ENCODE assay signal across 1 cellular context in genomic region chr19:47227347-47228167, GRCh38.
TF ChIP-seq lines count a peak whose summit lies in the region.

No MANE protein-coding gene starts in this region.

TF ChIP-seq in HepG2, 621 proteins besides CTCF, POLR2A, EP300 and RAD21 (continued from another document and continues in another):
- TF ChIP-seq NFAT5 (CRISPR knock-in tag; IDR thresholded peaks at IDR 0.05) = no peak
- peak; percentile 74 for TF ChIP-seq ZNF18 (CRISPR knock-in tag; IDR thresholded peaks at IDR 0.05; ENCODE audit: insufficient replicate concordance)
- peak; percentile 9; the same call in 1 of the 2 replicates for TF ChIP-seq ZNF563 (CRISPR knock-in tag; IDR thresholded peaks at IDR 0.05)
- no peak for TF ChIP-seq ZNF766 (CRISPR knock-in tag; IDR thresholded peaks at IDR 0.05; ENCODE audit: borderline replicate concordance)
- no peak; the same call in 1 of the 2 replicates for TF ChIP-seq ZNF790 (CRISPR knock-in tag; IDR thresholded peaks at IDR 0.05; ENCODE audit: borderline replicate concordance)
- TF ChIP-seq ZNF614 (CRISPR knock-in tag; IDR thresholded peaks at IDR 0.05; ENCODE audit: borderline replicate concordance) = peak; percentile 73
- TF ChIP-seq RFX3 (CRISPR knock-in tag; IDR thresholded peaks at IDR 0.05) = no peak
- no peak for TF ChIP-seq ZNF44 (CRISPR knock-in tag; IDR thresholded peaks at IDR 0.05)
- TF ChIP-seq ZKSCAN5 (CRISPR knock-in tag; IDR thresholded peaks at IDR 0.05) = no peak
- no peak for TF ChIP-seq GTF3A (CRISPR knock-in tag; conservative IDR thresholded peaks at IDR 0.05)
- no peak for TF ChIP-seq ZNF598 (CRISPR knock-in tag; IDR thresholded peaks at IDR 0.05; ENCODE audit: borderline replicate concordance)
- 0 out of 2 replicates have a peak, but pooled peaks have one; percentile 8 for TF ChIP-seq ZNF280D (CRISPR knock-in tag; IDR thresholded peaks at IDR 0.05)
- no peak; the same call in 1 of the 2 replicates for TF ChIP-seq RELA (CRISPR knock-in tag; IDR thresholded peaks at IDR 0.05)
- peak; percentile 15; the same call in 1 of the 2 replicates for TF ChIP-seq PAF1 (CRISPR knock-in tag; IDR thresholded peaks at IDR 0.05)
- TF ChIP-seq ZNF883 (CRISPR knock-in tag; IDR thresholded peaks at IDR 0.05; ENCODE audit: not compliant biosample characterization) = no peak
- no peak for TF ChIP-seq ZNF10 (CRISPR knock-in tag; IDR thresholded peaks at IDR 0.05; ENCODE audit: borderline replicate concordance, low read depth)
- TF ChIP-seq KLF9 (CRISPR knock-in tag; IDR thresholded peaks at IDR 0.05; ENCODE audit: low read depth) = no peak
- no peak for TF ChIP-seq TSC22D2 (CRISPR knock-in tag; IDR thresholded peaks at IDR 0.05; ENCODE audit: borderline replicate concordance)
- no peak for TF ChIP-seq SCMH1 (CRISPR knock-in tag; IDR thresholded peaks at IDR 0.05; ENCODE audit: borderline replicate concordance)
- TF ChIP-seq ATF6 (CRISPR knock-in tag; conservative IDR thresholded peaks at IDR 0.05) = no peak
- TF ChIP-seq EED (CRISPR knock-in tag; IDR thresholded peaks at IDR 0.05) = no peak
- TF ChIP-seq ZNF382 (CRISPR knock-in tag; IDR thresholded peaks at IDR 0.05; ENCODE audit: borderline replicate concordance) = no peak
- no peak for TF ChIP-seq E2F5 (CRISPR knock-in tag; conservative IDR thresholded peaks at IDR 0.05)
- TF ChIP-seq ZNF441 (CRISPR knock-in tag; IDR thresholded peaks at IDR 0.05; ENCODE audit: borderline replicate concordance) = peak; percentile 34
- no peak for TF ChIP-seq ZNF260 (CRISPR knock-in tag; IDR thresholded peaks at IDR 0.05; ENCODE audit: borderline replicate concordance, low read depth)
- TF ChIP-seq PAX8 (CRISPR knock-in tag; IDR thresholded peaks at IDR 0.05; ENCODE audit: borderline replicate concordance) = no peak; the same call in 1 of the 2 replicates
- peak; percentile 30 for TF ChIP-seq ZNF772 (CRISPR knock-in tag; IDR thresholded peaks at IDR 0.05)
- no peak for TF ChIP-seq ZNF597 (CRISPR knock-in tag; IDR thresholded peaks at IDR 0.05)
- no peak; the same call in 1 of the 2 replicates for TF ChIP-seq SIN3B (IDR thresholded peaks at IDR 0.05; ENCODE audit: low read length)
- no peak for TF ChIP-seq BCL3 (CRISPR knock-in tag; IDR thresholded peaks at IDR 0.05)
- TF ChIP-seq ZBTB39 (CRISPR knock-in tag; IDR thresholded peaks at IDR 0.05) = no peak
- no peak for TF ChIP-seq ZNF326 (CRISPR knock-in tag; IDR thresholded peaks at IDR 0.05; ENCODE audit: borderline replicate concordance)
- TF ChIP-seq ZNF616 (CRISPR knock-in tag; IDR thresholded peaks at IDR 0.05; ENCODE audit: low read depth) = no peak
- no peak for TF ChIP-seq HNRNPL (IDR thresholded peaks at IDR 0.05; ENCODE audit: low read depth, low read length)
- TF ChIP-seq ZNF552 (CRISPR knock-in tag; IDR thresholded peaks at IDR 0.05; ENCODE audit: borderline replicate concordance) = no peak
- TF ChIP-seq ARNT (IDR thresholded peaks at IDR 0.05) = no peak
- no peak for TF ChIP-seq SNAPC5 (CRISPR knock-in tag; IDR thresholded peaks at IDR 0.05; ENCODE audit: borderline replicate concordance)
- no peak for TF ChIP-seq ZNF713 (CRISPR knock-in tag; IDR thresholded peaks at IDR 0.05)
- no peak for TF ChIP-seq RARG (CRISPR knock-in tag; IDR thresholded peaks at IDR 0.05; ENCODE audit: low read depth)
- no peak; the same call in 2 of the 3 replicates for TF ChIP-seq MXI1 (IDR thresholded peaks at IDR 0.05; ENCODE audit: borderline replicate concordance, low read depth, low read length)
- no peak for TF ChIP-seq RFXANK (CRISPR knock-in tag; IDR thresholded peaks at IDR 0.05)
- TF ChIP-seq MLXIP (CRISPR knock-in tag; IDR thresholded peaks at IDR 0.05; ENCODE audit: borderline replicate concordance) = no peak
